ENCODE assay signal across 23 cellular contexts in the genomic region with DNA sequence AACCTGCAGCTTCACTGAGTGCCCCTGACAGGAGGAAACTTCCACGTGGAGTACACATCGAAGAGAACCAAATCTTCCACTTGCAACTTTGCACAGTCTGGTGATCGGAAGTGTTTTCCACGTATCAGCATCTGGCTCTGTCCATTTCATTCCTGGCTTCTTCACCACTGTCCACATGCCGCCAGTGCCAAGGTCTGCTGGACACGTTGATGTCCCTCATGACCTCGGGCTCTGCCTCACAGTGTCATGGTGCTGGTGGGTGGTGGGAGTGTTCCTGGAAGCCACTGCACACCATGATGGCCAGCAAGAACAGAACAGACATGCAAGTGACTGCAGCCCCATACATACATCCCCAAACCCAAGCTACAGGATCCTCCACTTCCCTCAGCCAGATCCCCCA. TPM values are rescaled to one million over a fixed set of nuclear protein-coding genes. Genes with fewer than 3 reads are reported as not detected.
"Had no signal": no experiment of that assay in that cellular context is flagged by ENCODE, and none has a peak within 500 bp of the region (broad histone marks: within the 10 kb centered on the region; RNA-seq: fewer than 3 reads in every experiment).

No MANE protein-coding gene starts in this region.

- H3K4me3 Mint-ChIP-seq: IgD-negative memory B cell, T-cell had no signal

- H3K27ac Mint-ChIP-seq: T-cell had no signal

- DNase-seq: Kasumi-1, MM.1S, NCI-H1092 treated with DMSO at 0.1 percent for 48 hours, NCI-H1436, NCI-H187, NCI-H2029, NCI-H2081 treated with DMSO at 0.1 percent for 48 hours, NCI-H2171, NCI-H226, NCI-H446, NCI-H510A, NCI-H524 treated with DMSO at 0.1 percent for 48 hours, NCI-H69, NCI-H774, RPMI8226, SHP77, SW 1271, T-cell had no signal

- H3K9ac ChIP-seq: KMS-11 had no signal

- H3K4me3 ChIP-seq: K562 had no signal

- H3K4me2 ChIP-seq: KMS-11 had no signal

- H3K9me3 Mint-ChIP-seq: T-cell had no signal

- H3K36me3 Mint-ChIP-seq: T-cell had no signal

- H3K27me3 Mint-ChIP-seq: IgD-negative memory B cell had no signal

- H3K27ac ChIP-seq: KMS-11 had no signal

- FAIRE-seq: HepG2, K562, RCC 7860 had no signal

RNA-seq across cellular contexts. Expression of gene WNT11, which starts 48.4 kb away (rescaled TPM):
- polyA plus RNA-seq: IgD-negative memory B cell had no signal
